In genomic region chr3:58562498-58562897, GRCh38 we compare ENCODE assay signal across 22 cellular contexts. TPM values are rescaled to one million over a fixed set of nuclear protein-coding genes. Genes with fewer than 3 reads are reported as not detected.
DNase-seq lines count a peak whose midpoint lies in the region; ATAC-seq and TF ChIP-seq lines count a peak whose summit lies in the region.
"Had no signal": no experiment of that assay in that cellular context is flagged by ENCODE, and none has a peak within 500 bp of the region (broad histone marks: within the 10 kb centered on the region; RNA-seq: fewer than 3 reads in every experiment).

No MANE protein-coding gene starts in this region.

- H3K27me3 Mint-ChIP-seq in H9 (ENCODE audit: low read depth) = peaks cover 3% of the 10 kb centered on the region; the same call in 1 of the 2 replicates
- no peaks in the 10 kb centered on the region for H3K27me3 Mint-ChIP-seq in osteocyte (ENCODE audit: unreplicated experiment)

- H3K14ac ChIP-seq in H9 (ENCODE audit: insufficient read depth, low read length) = peak overlapping the region; percentile 57; the same call in 1 of the 2 replicates

- H3K4me1 Mint-ChIP-seq in H9 (peaks cover 39 to 46% of the 10 kb centered on the region in 2 experiments), osteocyte (ENCODE audit: unreplicated experiment) (peaks cover 27% of the 10 kb centered on the region)

- no peak overlapping the region for H3K56ac ChIP-seq in H9 (ENCODE audit: insufficient read length, low read depth, low read length)

- no peak overlapping the region for H2BK120ac ChIP-seq in H9 (ENCODE audit: low read depth, low read length, poor library complexity, severe bottlenecking)

- no peak overlapping the region for H2BK5ac ChIP-seq in H9 (ENCODE audit: insufficient read length, low read length)

- H2AFZ ChIP-seq in H9 (ENCODE audit: low read length) = no peak overlapping the region

- H2BK15ac ChIP-seq in H9 (ENCODE audit: low read depth, low read length) = no peak overlapping the region; the same call in 1 of the 2 replicates

- no peak overlapping the region for H3K9ac ChIP-seq in H9 (ENCODE audit: extremely low read depth, insufficient read length, low read length)

- no peak overlapping the region for H4K5ac ChIP-seq in H9 (ENCODE audit: insufficient read length, low read depth, low read length)

- H4K20me1 ChIP-seq in H9 (ENCODE audit: control insufficient read depth, insufficient read depth, insufficient read length) = no peaks in the 10 kb centered on the region

- peak overlapping the region; percentile 6 for H4K91ac ChIP-seq in H9 (ENCODE audit: insufficient read length, low read depth, low read length)

- H3T11ph ChIP-seq in H9 (ENCODE audit: low read length) = no peak overlapping the region

- H3K27ac Mint-ChIP-seq in H9 = peak overlapping the region in 1 of 3 experiments; percentile 97; a peak in 3 of 7 replicates
- no peak overlapping the region for H3K27ac Mint-ChIP-seq in osteocyte (ENCODE audit: unreplicated experiment)

- H2BK12ac ChIP-seq in H9 (ENCODE audit: insufficient read length, low read depth, low read length) = peak overlapping the region; percentile 15

- H3K4ac ChIP-seq in H9 (ENCODE audit: low read depth, low read length) = no peak overlapping the region

- no peak overlapping the region for H3K27ac ChIP-seq in H9 (ENCODE audit: insufficient read length, low read depth, low read length)
- no peak overlapping the region for H3K27ac ChIP-seq in esophagus muscularis mucosa (replicated peaks in 1 of 4)
- H3K27ac ChIP-seq: C4-2B had no signal

- peaks cover 13% of the 10 kb centered on the region; the same call in 1 of the 2 replicates for H3K4me1 ChIP-seq in H9 (ENCODE audit: insufficient read depth, low read length)
- peaks cover 0 to 8% (median 3%) of the 10 kb centered on the region in 4 donors for H3K4me1 ChIP-seq in esophagus muscularis mucosa

- TF ChIP-seq POLR2A in esophagus muscularis mucosa (IDR thresholded peaks at IDR 0.05; ENCODE audit: low read depth) = no peak

- no peaks in the 10 kb centered on the region for H3K79me1 ChIP-seq in H9 (ENCODE audit: insufficient read depth, low read depth, low read length, poor library complexity, severe bottlenecking)

- peak; percentile 10 for DNase-seq in D341Med (ENCODE audit: low spot score)
- DNase-seq in H9 = peak; percentile 29
- peak; percentile 87 for DNase-seq in esophagus muscularis mucosa (ENCODE audit: extremely low spot score)
- peak; percentile 64 for DNase-seq in osteocyte (ENCODE audit: extremely low spot score, unreplicated experiment)
- no peak for DNase-seq in hypothalamus (lab: John Stamatoyannopoulos, UW)
- DNase-seq in NCI-H510A treated with DMSO at 0.1 percent for 48 hours (lab: John Stamatoyannopoulos, UW) = no peak
- DNase-seq: ACHN, AML-193, DMS 273 treated with DMSO at 0.1 percent for 48 hours, DND-41, Kasumi-1, MG63, NCI-H1048, NCI-H1436, NCI-H1930, NCI-H226, NCI-H524 treated with DMSO at 0.1 percent for 48 hours had no signal

- no peak overlapping the region for H3K23ac ChIP-seq in H9 (ENCODE audit: insufficient read length, low read depth, low read length)

- H4K8ac ChIP-seq in H9 (replicated peaks; ENCODE audit: insufficient read length, low read depth, low read length) = no peak overlapping the region

- ATAC-seq in HG03139 (IDR thresholded peaks at IDR 0.05; ENCODE audit: unreplicated experiment) = no peak
- ATAC-seq: Panc1 had no signal

- TF ChIP-seq EP300 in esophagus muscularis mucosa (IDR thresholded peaks at IDR 0.05) = no peak

- peaks cover 9 to 54% (median 24%) of the 10 kb centered on the region in 4 donors for H3K36me3 ChIP-seq in esophagus muscularis mucosa
- H3K36me3 ChIP-seq: HAP-1, SJSA1 had no signal

- no peaks in the 10 kb centered on the region for H3K23me2 ChIP-seq in H9 (ENCODE audit: insufficient read length, low read depth, low read length, poor library complexity, severe bottlenecking)

- H3K18ac ChIP-seq in H9 (ENCODE audit: insufficient read length, low read depth, low read length) = peak overlapping the region; percentile 58

- H3K4me2 ChIP-seq in H9 (ENCODE audit: insufficient read depth, insufficient read length, low read length) = no peak overlapping the region

- TF ChIP-seq CTCF in H9 (conservative IDR thresholded peaks at IDR 0.05) = no peak
- no peak for TF ChIP-seq CTCF in esophagus muscularis mucosa (IDR thresholded peaks at IDR 0.05)
- no peak for TF ChIP-seq CTCF in osteocyte (IDR thresholded peaks at IDR 0.05)

- no peak overlapping the region for H2AK5ac ChIP-seq in H9 (ENCODE audit: insufficient read length, low read length)

- H3K79me2 ChIP-seq in H9 (ENCODE audit: insufficient read depth, low read length) = no peaks in the 10 kb centered on the region

- H3K36me3 Mint-ChIP-seq in H9 (ENCODE audit: insufficient read depth in 1 of 3, low read depth in 3 of 3) (no peaks in the 10 kb centered on the region; a peak in 1 of 7 replicates), osteocyte (ENCODE audit: unreplicated experiment) (no peaks in the 10 kb centered on the region)

- H3K4me3 ChIP-seq in esophagus muscularis mucosa = no peak overlapping the region
- H3K4me3 ChIP-seq: HAP-1, MG63, SJSA1 had no signal

- WGBS in H9 (ENCODE audit: extremely low coverage, insufficient read length, low lambda C conversion rate) = no CpG with 5 or more reads among the region's 4 CpGs
- 96% methylated on average over 4 of the region's 4 CpGs for WGBS in esophagus muscularis mucosa

- intact Hi-C loops in esophagus muscularis mucosa (cut with DNase I) = no loop called here

- H3K4me3 Mint-ChIP-seq in H9 = peak overlapping the region in 1 of 2 experiments; percentile 36; a peak in 1 of 5 replicates
- no peak overlapping the region for H3K4me3 Mint-ChIP-seq in osteocyte (ENCODE audit: unreplicated experiment)

- H3K9me3 Mint-ChIP-seq in H9 (peaks cover 0 to 4% of the 10 kb centered on the region in 2 experiments; a peak in 3 of 5 replicates), osteocyte (ENCODE audit: unreplicated experiment) (peaks cover 5% of the 10 kb centered on the region)

- H3K9me3 ChIP-seq in H9 (ENCODE audit: control insufficient read depth, low read depth, low read length) (no peaks in the 10 kb centered on the region), esophagus muscularis mucosa (no peaks in the 10 kb centered on the region)
- H3K9me3 ChIP-seq: HAP-1, MG63, SJSA1 had no signal

- H3K27me3 ChIP-seq in H9 (ENCODE audit: insufficient read depth, low read length) (no peaks in the 10 kb centered on the region), esophagus muscularis mucosa (no peaks in the 10 kb centered on the region)
- H3K27me3 ChIP-seq: MG63, SJSA1 had no signal

- no peak overlapping the region for H2BK20ac ChIP-seq in H9 (ENCODE audit: low read depth, low read length, poor library complexity, severe bottlenecking)

RNA-seq across cellular contexts. Expression of gene FAM107A, which starts 14.7 kb away (rescaled TPM):
- total RNA-seq in H9 (2021) (0.11 and 0.13 TPM in 2 replicates), esophagus muscularis mucosa (100 to 1,000 TPM in 2 of 4 donors, 10 to 100 TPM in 2; 35.7 to 107 (median 92.7) TPM), osteocyte (not detected in 2 replicates)
- total RNA-seq: SJSA1 had no signal

RNA-seq across cellular contexts. Expression of gene ACOX2, which starts 25.5 kb away (rescaled TPM):
- total RNA-seq in H9 (2021) (0.85 and 1.6 TPM in 2 replicates), esophagus muscularis mucosa (10 to 100 TPM; 18.3 to 28.9 (median 20.2) TPM), osteocyte (0.51 TPM in 1 of 2 replicates, not detected in the other)

Comparison
In these comparisons a context has a peak if more than half of its experiments do, and no peak if none do; other contexts are left out.
1. DNase-seq: peak in D341Med (single experiment), H9 (single experiment), esophagus muscularis mucosa (single experiment) and osteocyte (single experiment); none in hypothalamus (0 of 51) and NCI-H510A treated with DMSO at 0.1 percent for 48 hours (single experiment).
2. RNA of gene FAM107A, which starts 14.7 kb away (total RNA-seq): 35.7 to 107 TPM in esophagus muscularis mucosa; 0.11 to 0.13 TPM in H9 and not detected in osteocyte; every median in the first group is over 10 times any median in the second.